In genomic region chr15:96564546-96564945, GRCh38 we compare ENCODE assay signal across 20 cellular contexts.
"Had no signal": no experiment of that assay in that cellular context is flagged by ENCODE, and none has a peak within 500 bp of the region (broad histone marks: within the 10 kb centered on the region; RNA-seq: fewer than 3 reads in every experiment).

No MANE protein-coding gene starts in this region.

- H3K27me3 Mint-ChIP-seq: activated CD4-positive, alpha-beta memory T cell treated with anti-CD3 and anti-CD28 coated beads, Interleukin-2, amount 10 ng/mL, durations not matched to agents 7 days and 5 days; activated CD4-positive, alpha-beta T cell treated with anti-CD3 and anti-CD28 coated beads, Interleukin-2, amount 10 ng/mL, durations not matched to agents 24 days and 14 days; activated naive CD8-positive, alpha-beta T cell treated with anti-CD3 and anti-CD28 coated beads, Interleukin-2, amount 10 ng/mL, durations not matched to agents 7 days and 5 days; naive B cell; stimulated activated memory B cell treated with anti-CD40 and anti-IgM and Interleukin-4, amounts not matched to agents 10 μg/mL and 1 μg/mL and 100 μg/mL, for 72 hours had no signal

- H3K4me1 ChIP-seq: stomach, suprapubic skin, tibial nerve had no signal

- H3K4me1 Mint-ChIP-seq: activated CD4-positive, alpha-beta memory T cell treated with anti-CD3 and anti-CD28 coated beads, Interleukin-2, amount 10 ng/mL, durations not matched to agents 7 days and 5 days; activated CD4-positive, alpha-beta T cell treated with anti-CD3 and anti-CD28 coated beads, Interleukin-2, amount 10 ng/mL, durations not matched to agents 24 days and 14 days; activated naive CD8-positive, alpha-beta T cell treated with anti-CD3 and anti-CD28 coated beads, Interleukin-2, amount 10 ng/mL, durations not matched to agents 7 days and 5 days; naive B cell; stimulated activated memory B cell treated with anti-CD40 and anti-IgM and Interleukin-4, amounts not matched to agents 10 μg/mL and 1 μg/mL and 100 μg/mL, for 72 hours had no signal

- H3K4me3 Mint-ChIP-seq: activated CD4-positive, alpha-beta memory T cell treated with anti-CD3 and anti-CD28 coated beads, Interleukin-2, amount 10 ng/mL, durations not matched to agents 7 days and 5 days; activated CD4-positive, alpha-beta T cell treated with anti-CD3 and anti-CD28 coated beads, Interleukin-2, amount 10 ng/mL, durations not matched to agents 24 days and 14 days; activated naive CD4-positive, alpha-beta T cell treated with anti-CD3 and anti-CD28 coated beads for 36 hours; activated naive CD8-positive, alpha-beta T cell treated with anti-CD3 and anti-CD28 coated beads, Interleukin-2, amount 10 ng/mL, durations not matched to agents 7 days and 5 days; activated T-cell treated with anti-CD3 and anti-CD28 coated beads, Interleukin-2, amount 50 U/mL, for 72 hours; stimulated activated memory B cell treated with anti-CD40 and anti-IgM and Interleukin-4, amounts not matched to agents 10 μg/mL and 1 μg/mL and 100 μg/mL, for 72 hours had no signal

- H3K9me3 Mint-ChIP-seq: activated naive CD8-positive, alpha-beta T cell treated with anti-CD3 and anti-CD28 coated beads, Interleukin-2, amount 10 ng/mL, durations not matched to agents 7 days and 5 days had no signal

- H3K4me2 ChIP-seq: smooth muscle cell had no signal

- H3K36me3 Mint-ChIP-seq: activated naive CD8-positive, alpha-beta T cell treated with anti-CD3 and anti-CD28 coated beads, Interleukin-2, amount 10 ng/mL, durations not matched to agents 7 days and 5 days; naive B cell; stimulated activated memory B cell treated with anti-CD40 and anti-IgM and Interleukin-4, amounts not matched to agents 10 μg/mL and 1 μg/mL and 100 μg/mL, for 72 hours had no signal

- H3K4me3 ChIP-seq: smooth muscle cell, stomach, suprapubic skin, tibial nerve had no signal

- H3K36me3 ChIP-seq: stomach, suprapubic skin, tibial nerve had no signal

- H3K9me3 ChIP-seq: stomach, suprapubic skin had no signal

- DNase-seq: activated CD4-positive, alpha-beta memory T cell treated with anti-CD3 and anti-CD28 coated beads, Interleukin-2, amount 10 ng/mL, durations not matched to agents 7 days and 5 days; activated CD4-positive, alpha-beta T cell treated with anti-CD3 and anti-CD28 coated beads, Interleukin-2, amount 10 ng/mL, durations not matched to agents 24 days and 14 days; activated effector memory CD4-positive, alpha-beta T cell treated with Interleukin-2 at 50 U/mL for 16 hours; activated naive CD4-positive, alpha-beta T cell treated with anti-CD3 and anti-CD28 coated beads for 36 hours; activated naive CD8-positive, alpha-beta T cell treated with anti-CD3 and anti-CD28 coated beads, Interleukin-2, amount 10 ng/mL, durations not matched to agents 7 days and 5 days; activated T-cell treated with anti-CD3 and anti-CD28 coated beads, Interleukin-2, amount 50 U/mL, for 72 hours; amniotic stem cell; cerebellar nuclear complex; left ventricle myocardium superior; naive B cell; occipital lobe; stimulated activated CD4-positive, alpha-beta T cell treated with anti-CD3 and anti-CD28 coated beads, Interleukin-15, amount 100 ng/mL, for 24 hours; stomach; T-helper 2 cell had no signal

- H3K27me3 ChIP-seq: foreskin keratinocyte, stomach, suprapubic skin, tibial nerve had no signal

- H3K27ac ChIP-seq: foreskin keratinocyte, stomach, suprapubic skin, tibial nerve, VCaP had no signal

- H3K27ac Mint-ChIP-seq: activated CD4-positive, alpha-beta memory T cell treated with anti-CD3 and anti-CD28 coated beads, Interleukin-2, amount 10 ng/mL, durations not matched to agents 7 days and 5 days; activated CD4-positive, alpha-beta T cell treated with anti-CD3 and anti-CD28 coated beads, Interleukin-2, amount 10 ng/mL, durations not matched to agents 24 days and 14 days; activated naive CD4-positive, alpha-beta T cell treated with anti-CD3 and anti-CD28 coated beads for 36 hours; activated naive CD8-positive, alpha-beta T cell treated with anti-CD3 and anti-CD28 coated beads, Interleukin-2, amount 10 ng/mL, durations not matched to agents 7 days and 5 days; activated T-cell treated with anti-CD3 and anti-CD28 coated beads, Interleukin-2, amount 50 U/mL, for 72 hours; naive B cell; stimulated activated memory B cell treated with anti-CD40 and anti-IgM and Interleukin-4, amounts not matched to agents 10 μg/mL and 1 μg/mL and 100 μg/mL, for 72 hours had no signal
